Comparison of ENCODE assay signal across 8 cellular contexts in genomic region chr5:171419663-171420428, GRCh38. TPM values are rescaled to one million over a fixed set of nuclear protein-coding genes. Genes with fewer than 3 reads are reported as not detected.
A peak's percentile ranks its signal among the peaks of the same experiment; 100 is the strongest.
DNase-seq lines count a peak whose midpoint lies in the region; ATAC-seq and TF ChIP-seq lines count a peak whose summit lies in the region.

No MANE protein-coding gene starts in this region.

- CTCF ChIA-PET in RWPE1 (lab: Yijun Ruan, JAX) = interaction anchor here (0.6 to 2.8 kb wide), 16 partner anchors 7 to 1168 kb away, joined by 3 to 29 read pairs (median 4); no protein-coding TSS in a partner anchor

- no peaks in the 10 kb centered on the region for H3K36me3 ChIP-seq in lower lobe of right lung
- no peaks in the 10 kb centered on the region for H3K36me3 ChIP-seq in suprapubic skin

- no peak overlapping the region for H3K27ac Mint-ChIP-seq in dendritic cell treated with granulocyte-macrophage colony-stimulating factor and Interleukin-4, amounts not matched to agents 40 ng/mL and 50 ng/mL, for 4 days

- ATAC-seq in HG02852 (IDR thresholded peaks at IDR 0.05; ENCODE audit: unreplicated experiment) (peak; percentile 43), lower lobe of right lung (peak; percentile 6 to 28)

- peaks cover 13% of the 10 kb centered on the region for H3K27me3 ChIP-seq in lower lobe of right lung (ENCODE audit: low read depth)
- peaks cover 31% of the 10 kb centered on the region for H3K27me3 ChIP-seq in suprapubic skin

- POLR2A ChIA-PET in RWPE1 (lab: Yijun Ruan, JAX; ENCODE audit: low non-redundant PET) = no interaction called here

- TF ChIP-seq CTCF in RWPE1 (conservative IDR thresholded peaks at IDR 0.05; ENCODE audit: low read depth) (no peak), lower lobe of right lung (IDR thresholded peaks at IDR 0.05) (no peak), suprapubic skin (IDR thresholded peaks at IDR 0.05) (no peak)

- TF ChIP-seq POLR2A in suprapubic skin (IDR thresholded peaks at IDR 0.05) = no peak

- H3K9me3 ChIP-seq in lower lobe of right lung (no peaks in the 10 kb centered on the region), suprapubic skin (no peaks in the 10 kb centered on the region)

- H3K4me3 Mint-ChIP-seq in dendritic cell treated with granulocyte-macrophage colony-stimulating factor and Interleukin-4, amounts not matched to agents 40 ng/mL and 50 ng/mL, for 4 days = peak overlapping the region; percentile 26

- H3K27me3 Mint-ChIP-seq in dendritic cell treated with granulocyte-macrophage colony-stimulating factor and Interleukin-4, amounts not matched to agents 40 ng/mL and 50 ng/mL, for 4 days = peaks cover 51% of the 10 kb centered on the region

- peaks cover 21% of the 10 kb centered on the region for H3K4me1 Mint-ChIP-seq in dendritic cell treated with granulocyte-macrophage colony-stimulating factor and Interleukin-4, amounts not matched to agents 40 ng/mL and 50 ng/mL, for 4 days (ENCODE audit: low read depth)

- DNase-seq in NCI-H1105 treated with DMSO at 0.1 percent for 48 hours (lab: John Stamatoyannopoulos, UW) = peak; percentile 8
- DNase-seq in NCI-H1105 (lab: John Stamatoyannopoulos, UW) = no peak
- DNase-seq in RWPE1 (ENCODE audit: low spot score) = peak; percentile 28
- no peak for DNase-seq in lower lobe of right lung
- DNase-seq in suprapubic skin (ENCODE audit: low spot score in 2 of 2) = peak in 1 of 2 donors; percentile 55
- DNase-seq in foreskin melanocyte = no peak

- no peaks in the 10 kb centered on the region for H3K9me3 Mint-ChIP-seq in dendritic cell treated with granulocyte-macrophage colony-stimulating factor and Interleukin-4, amounts not matched to agents 40 ng/mL and 50 ng/mL, for 4 days

- H3K4me3 ChIP-seq in lower lobe of right lung (peak overlapping the region; percentile 50), suprapubic skin (peak overlapping the region; percentile 57)

- H3K36me3 Mint-ChIP-seq in dendritic cell treated with granulocyte-macrophage colony-stimulating factor and Interleukin-4, amounts not matched to agents 40 ng/mL and 50 ng/mL, for 4 days (ENCODE audit: low read depth) = no peaks in the 10 kb centered on the region

- 2% methylated on average over 8 of the region's 99 CpGs for WGBS in suprapubic skin

- H3K27ac ChIP-seq in RWPE1 (no peak overlapping the region), lower lobe of right lung (peak overlapping the region; percentile 33), suprapubic skin (no peak overlapping the region)

- no peak for TF ChIP-seq EP300 in suprapubic skin (IDR thresholded peaks at IDR 0.05)

- intact Hi-C loops in dendritic cell treated with granulocyte-macrophage colony-stimulating factor and Interleukin-4, amounts not matched to agents 40 ng/mL and 50 ng/mL, for 4 days (cut with micrococcal nuclease) = no loop called here
- intact Hi-C loops in lower lobe of right lung (cut with DNase I) = loop anchor here (10.0 kb wide), 1 partner anchor 485 kb away; no protein-coding TSS in a partner anchor

- H3K4me1 ChIP-seq in lower lobe of right lung (peaks cover 27% of the 10 kb centered on the region), suprapubic skin (peaks cover 31% of the 10 kb centered on the region)

RNA-seq across cellular contexts. Expression of gene FGF18, which starts 0.4 kb away (rescaled TPM):
- total RNA-seq in lower lobe of right lung (2.0 TPM), suprapubic skin (1 to 10 TPM in 1 of 4 donors, under 1 TPM in 3; 0.32 to 3.2 (median 0.50) TPM)

RNA-seq across cellular contexts. Expression of gene NPM1, which starts 32.2 kb away (rescaled TPM):
- total RNA-seq in lower lobe of right lung (684 TPM), suprapubic skin (100 to 1,000 TPM; 439 to 524 (median 469) TPM)

Comparison
In these comparisons a context has a peak if more than half of its experiments do, and no peak if none do; other contexts are left out.
1. DNase-seq: peak in NCI-H1105 treated with DMSO at 0.1 percent for 48 hours (single experiment) and RWPE1 (single experiment); none in NCI-H1105 (single experiment), lower lobe of right lung (single experiment) and foreskin melanocyte (single experiment).